Comparison of ENCODE assay signal across 21 cellular contexts in the genomic region with DNA sequence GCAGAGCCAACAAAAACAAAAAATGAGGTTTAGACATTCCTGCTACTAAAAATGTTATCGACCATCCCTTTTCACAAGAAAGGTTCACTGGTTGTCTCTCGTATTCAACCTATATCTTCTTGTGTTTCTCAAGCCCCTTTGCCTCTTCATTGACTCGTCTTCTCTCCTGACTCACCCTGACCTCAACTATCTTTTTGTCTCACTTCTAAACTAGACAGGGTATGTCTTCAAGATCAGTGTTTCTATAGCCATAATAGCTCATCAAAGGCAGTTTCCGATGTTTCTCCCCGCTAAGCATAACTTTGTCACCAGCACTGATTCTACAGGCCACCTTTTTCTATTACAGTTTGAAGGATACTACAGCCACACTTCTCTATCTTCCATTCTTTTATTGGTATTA.
A peak's percentile ranks its signal among the peaks of the same experiment; 100 is the strongest.
DNase-seq lines count a peak whose midpoint lies in the region; ATAC-seq, FAIRE-seq and TF ChIP-seq lines count a peak whose summit lies in the region.
"Had no signal": no experiment of that assay in that cellular context is flagged by ENCODE, and none has a peak within 500 bp of the region (broad histone marks: within the 10 kb centered on the region; RNA-seq: fewer than 3 reads in every experiment).

No MANE protein-coding gene starts in this region.

- no peak overlapping the region for H3K27ac Mint-ChIP-seq in activated naive CD4-positive, alpha-beta T cell treated with anti-CD3 and anti-CD28 coated beads, Interleukin-2, amount 50 U/mL, for 72 hours
- H3K27ac Mint-ChIP-seq in Calu3 (ENCODE audit: unreplicated experiment) = peak overlapping the region; percentile 46
- H3K27ac Mint-ChIP-seq: CD14-positive monocyte; CD4-positive, alpha-beta memory T cell; CD4-positive, CD25-positive, alpha-beta regulatory T cell; CD8-positive, alpha-beta memory T cell had no signal

- ATAC-seq in activated naive CD4-positive, alpha-beta T cell treated with anti-CD3 and anti-CD28 coated beads, Interleukin-2, amount 50 U/mL, for 72 hours = peak; percentile 22 to 63

- H3K4me3 Mint-ChIP-seq in Calu3 (ENCODE audit: low read depth, unreplicated experiment) = no peak overlapping the region
- H3K4me3 Mint-ChIP-seq: CD14-positive monocyte; CD4-positive, alpha-beta memory T cell; CD4-positive, CD25-positive, alpha-beta regulatory T cell; CD8-positive, alpha-beta memory T cell had no signal

- CTCF ChIA-PET in Calu3 (lab: Charles Lee) = no interaction called here

- no peaks in the 10 kb centered on the region for H3K27me3 Mint-ChIP-seq in Calu3 (ENCODE audit: unreplicated experiment)

- no peaks in the 10 kb centered on the region for H3K36me3 Mint-ChIP-seq in activated naive CD4-positive, alpha-beta T cell treated with anti-CD3 and anti-CD28 coated beads, Interleukin-2, amount 50 U/mL, for 72 hours
- no peaks in the 10 kb centered on the region for H3K36me3 Mint-ChIP-seq in Calu3 (ENCODE audit: insufficient read depth, unreplicated experiment)
- H3K36me3 Mint-ChIP-seq: CD14-positive monocyte; CD4-positive, CD25-positive, alpha-beta regulatory T cell had no signal

- peaks cover 8 to 19% of the 10 kb centered on the region in 2 donors for H3K9me3 Mint-ChIP-seq in activated naive CD4-positive, alpha-beta T cell treated with anti-CD3 and anti-CD28 coated beads, Interleukin-2, amount 50 U/mL, for 72 hours
- peaks cover 17% of the 10 kb centered on the region for H3K9me3 Mint-ChIP-seq in Calu3 (ENCODE audit: low read depth, unreplicated experiment)

- intact Hi-C loops in Calu3 (cut with micrococcal nuclease; ENCODE audit: unreplicated experiment) = loop anchor here (10.0 kb wide), 1 partner anchor 418 kb away; a partner anchor contains a TSS

- no peak for DNase-seq in activated naive CD4-positive, alpha-beta T cell treated with anti-CD3 and anti-CD28 coated beads, Interleukin-2, amount 50 U/mL, for 72 hours (ENCODE audit: low spot score in 2 of 2)
- no peak for DNase-seq in activated naive CD4-positive, alpha-beta T cell (lab: John Stamatoyannopoulos, UW)
- DNase-seq in Calu3 = no peak
- no peak for DNase-seq in HTR-8/SVneo (ENCODE audit: insufficient read length, low spot score)
- DNase-seq in NCI-H524 (lab: John Stamatoyannopoulos, UW) = no peak
- DNase-seq: 8988T; ACHN; BE2C; C1 segment of cervical spinal cord; CD4-positive, alpha-beta memory T cell; CD4-positive, CD25-positive, alpha-beta regulatory T cell; CD8-positive, alpha-beta memory T cell; COR-L47; DMS79 treated with DMSO at 0.1 percent for 48 hours; GF-D8 had no signal

- H3K4me1 Mint-ChIP-seq in Calu3 (ENCODE audit: low read depth, unreplicated experiment) = no peaks in the 10 kb centered on the region
- H3K4me1 Mint-ChIP-seq: CD14-positive monocyte had no signal

- no TSS peak for BruUV-seq in Calu3 (replicated peaks; lab: Mats Ljungman, UMichigan)

- TF ChIP-seq CTCF in Calu3 (IDR thresholded peaks at IDR 0.05; ENCODE audit: unreplicated experiment) = no peak

- peak; percentile 23 for FAIRE-seq in HTR-8/SVneo (lab: Jason Lieb, UNC)
- FAIRE-seq: A204.1, D721Med, G401.6, GM12891, GM19239 had no signal
